Comparison of ENCODE assay signal across 7 cellular contexts in the genomic region with DNA sequence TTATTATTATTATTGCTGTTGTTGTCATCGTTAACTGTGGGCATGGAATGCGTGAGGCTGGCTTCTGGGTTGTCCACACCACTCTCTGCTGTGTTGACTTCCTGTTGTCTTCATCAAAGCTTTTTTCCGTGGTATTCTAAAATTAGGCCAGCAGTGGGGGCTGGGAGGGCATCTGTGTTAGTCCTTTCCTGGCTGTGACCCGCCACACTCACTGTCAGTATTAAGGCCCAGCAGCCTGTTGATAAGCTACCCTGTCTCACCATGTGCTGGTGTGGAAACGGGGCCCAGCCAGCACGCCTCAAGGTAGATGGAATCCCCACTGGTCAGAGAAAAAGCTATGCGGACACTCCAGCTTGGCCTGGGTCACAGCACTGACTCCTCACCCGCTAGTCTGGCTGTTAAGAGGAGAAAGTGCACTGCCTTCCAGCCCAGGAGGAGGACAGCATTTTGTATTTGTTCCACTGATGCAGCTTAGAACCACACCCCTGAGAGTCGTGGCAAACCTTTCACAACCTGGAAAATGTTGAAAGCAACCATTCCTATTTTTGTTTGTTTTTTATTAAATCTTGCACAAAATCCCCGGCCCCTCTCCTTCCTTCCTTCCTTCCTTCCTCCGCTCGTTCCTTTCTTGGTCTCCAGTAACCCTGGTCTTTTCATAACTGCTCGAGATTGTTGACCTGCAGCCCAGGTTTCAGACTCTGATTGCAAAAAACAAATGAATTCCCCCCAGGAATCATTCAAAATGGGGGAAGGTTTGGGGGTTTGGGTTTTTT. TPM values are rescaled to one million over a fixed set of nuclear protein-coding genes. Genes with fewer than 3 reads are reported as not detected.
DNase-seq lines count a peak whose midpoint lies in the region; ATAC-seq, FAIRE-seq and TF ChIP-seq lines count a peak whose summit lies in the region.
"Not testable (repeated sequence)": the region's sequence is repeated elsewhere in the genome, so short reads cannot be mapped to it uniquely, and the experiment has no call there.

No MANE protein-coding gene starts in this region.

- not testable (repeated sequence) for H3K4me2 ChIP-seq in OCI-LY7 (ENCODE audit: low read length); HepG2 (ENCODE audit: low read depth, low read length)

- H3K9me3 ChIP-seq in OCI-LY7 (ENCODE audit: low read length); endodermal cell (ENCODE audit: control insufficient read depth, low read length); HepG2 (ENCODE audit: low read length); psoas muscle: not testable (repeated sequence)

- not testable (repeated sequence) for H3K79me2 ChIP-seq in OCI-LY7 (ENCODE audit: insufficient read depth, low read depth, low read length); HepG2 (ENCODE audit: insufficient read depth, low read length)

- 85 to 91% methylated on average over 5 to 11 of the region's 13 CpGs for WGBS in endodermal cell (ENCODE audit: insufficient coverage in 1 of 2, insufficient read length in 1 of 2), 2 experiments
- WGBS in HepG2 (ENCODE audit: low lambda C conversion rate): 94% methylated on average over 13 of the region's 13 CpGs
- 51 to 58% (median 56%) methylated on average over 13 of the region's 13 CpGs for WGBS in psoas muscle, 3 donors

- H3K9me3 Mint-ChIP-seq in activated naive CD4-positive, alpha-beta T cell treated with anti-CD3 and anti-CD28 coated beads, Interleukin-2, amount 10 ng/mL, durations not matched to agents 7 days and 5 days; endodermal cell: not testable (repeated sequence)

- CTCF ChIA-PET in OCI-LY7 (lab: Charles Lee; ENCODE audit: unreplicated experiment); activated naive CD4-positive, alpha-beta T cell treated with anti-CD3 and anti-CD28 coated beads, Interleukin-2, amount 10 ng/mL, durations not matched to agents 7 days and 5 days (lab: Charles Lee); HepG2 (lab: Yijun Ruan, JAX; ENCODE audit: low intra/inter-chr PET ratio, low total read pairs): not testable (repeated sequence)

- not testable (repeated sequence) for TF ChIP-seq EP300 in HepG2 (IDR thresholded peaks at IDR 0.05; ENCODE audit: low read depth in 2 of 2, low read length in 2 of 2); HepG2 (CRISPR knock-in tag; IDR thresholded peaks at IDR 0.05; ENCODE audit: borderline replicate concordance)

- H4K20me1 ChIP-seq in OCI-LY7 (ENCODE audit: insufficient read depth, low read length); HepG2 (ENCODE audit: insufficient read depth, low read length): not testable (repeated sequence)

- H3K4me3 Mint-ChIP-seq in activated naive CD4-positive, alpha-beta T cell treated with anti-CD3 and anti-CD28 coated beads, Interleukin-2, amount 10 ng/mL, durations not matched to agents 7 days and 5 days: peak overlapping the region; percentile 52
- not testable (repeated sequence) for H3K4me3 Mint-ChIP-seq in endodermal cell

- not testable (repeated sequence) for ATAC-seq in HepG2
- ATAC-seq in psoas muscle: peak in 3 of 4 donors; percentile 29 to 43 (median 38)

- not testable (repeated sequence) for TF ChIP-seq RAD21 in HepG2 (CRISPR knock-in tag; IDR thresholded peaks at IDR 0.05)

- H3K9me2 ChIP-seq in OCI-LY7 (ENCODE audit: insufficient read depth, low read length): not testable (repeated sequence)

- H3K36me3 ChIP-seq in OCI-LY7 (ENCODE audit: insufficient read depth, low read length) (peaks cover 17% of the 10 kb centered on the region; the same call in 1 of the 2 replicates), endodermal cell (ENCODE audit: control insufficient read depth, insufficient read depth, low read length) (peaks cover 41% of the 10 kb centered on the region), HepG2 (replicated peaks in 1 of 2; ENCODE audit: control insufficient read depth in 1 of 2, insufficient read depth in 2 of 2, low read length in 2 of 2) (peaks cover 9 to 26% of the 10 kb centered on the region in 2 experiments; a peak in 4 of 5 replicates), psoas muscle (ENCODE audit: insufficient read depth in 1 of 2, low read depth in 1 of 2) (peaks cover 14 to 92% of the 10 kb centered on the region in 2 donors)

- peaks cover 71% of the 10 kb centered on the region for H3K36me3 Mint-ChIP-seq in activated naive CD4-positive, alpha-beta T cell treated with anti-CD3 and anti-CD28 coated beads, Interleukin-2, amount 10 ng/mL, durations not matched to agents 7 days and 5 days
- H3K36me3 Mint-ChIP-seq in endodermal cell (ENCODE audit: low read depth): peaks cover 44% of the 10 kb centered on the region

- TSS peak; percentile 59 for BruUV-seq in OCI-LY7 (replicated peaks; lab: Mats Ljungman, UMichigan)
- TSS peak; percentile 9 for BruUV-seq in HepG2 (replicated peaks; lab: Mats Ljungman, UMichigan)

- not testable (repeated sequence) for H3K4me3 ChIP-seq in OCI-LY7 (ENCODE audit: low read depth, low read length, poor library complexity, severe bottlenecking); HepG2 (replicated peaks in 1 of 3; ENCODE audit: insufficient read depth in 1 of 3, low read depth in 2 of 3, low read length in 3 of 3); psoas muscle
- H3K4me3 ChIP-seq in endodermal cell (ENCODE audit: low read length): peak overlapping the region; percentile 34

- H3K27ac ChIP-seq in OCI-LY7 (ENCODE audit: low read depth, low read length, poor library complexity, severe bottlenecking); endodermal cell (ENCODE audit: low read depth, low read length); HepG2 (ENCODE audit: extremely low read length, insufficient read depth, low read length): not testable (repeated sequence)
- peak overlapping the region; percentile 36 for H3K27ac ChIP-seq in psoas muscle

- not testable (repeated sequence) for TF ChIP-seq CTCF in OCI-LY7 (conservative IDR thresholded peaks at IDR 0.05; ENCODE audit: low read length); endodermal cell (conservative IDR thresholded peaks at IDR 0.05); HepG2 (CRISPR knock-in tag; IDR thresholded peaks at IDR 0.05); psoas muscle (IDR thresholded peaks at IDR 0.05)

- H3K4me1 ChIP-seq in OCI-LY7 (ENCODE audit: insufficient read depth, low read length, poor library complexity, severe bottlenecking) (peaks cover 19% of the 10 kb centered on the region), endodermal cell (ENCODE audit: control insufficient read depth, insufficient read depth, low read length) (peaks cover 18% of the 10 kb centered on the region), HepG2 (ENCODE audit: insufficient read depth, low read length) (peaks cover 21% of the 10 kb centered on the region)
- not testable (repeated sequence) for H3K4me1 ChIP-seq in psoas muscle

- H2AFZ ChIP-seq in OCI-LY7 (ENCODE audit: low read length); HepG2 (ENCODE audit: low read length): not testable (repeated sequence)

- not testable (repeated sequence) for DNase-seq in GM18507 (ENCODE audit: extremely low spot score, insufficient read length, low read depth); OCI-LY7 (ENCODE audit: low spot score); endodermal cell; HepG2 (ENCODE audit: low spot score); psoas muscle
- peak; percentile 19 for DNase-seq in activated CD4-positive, alpha-beta T cell treated with anti-CD3 and anti-CD28 coated beads, Interleukin-2, amount 50 U/mL, for 1 hour
- peak; percentile 55 for DNase-seq in activated naive CD4-positive, alpha-beta T cell treated with anti-CD3 and anti-CD28 coated beads, Interleukin-2, amount 10 ng/mL, durations not matched to agents 7 days and 5 days

- peak overlapping the region; percentile 97 for H3K27ac Mint-ChIP-seq in activated naive CD4-positive, alpha-beta T cell treated with anti-CD3 and anti-CD28 coated beads, Interleukin-2, amount 10 ng/mL, durations not matched to agents 7 days and 5 days
- not testable (repeated sequence) for H3K27ac Mint-ChIP-seq in endodermal cell

- H3K4me1 Mint-ChIP-seq in activated naive CD4-positive, alpha-beta T cell treated with anti-CD3 and anti-CD28 coated beads, Interleukin-2, amount 10 ng/mL, durations not matched to agents 7 days and 5 days: peaks cover 79% of the 10 kb centered on the region
- H3K4me1 Mint-ChIP-seq in endodermal cell: peaks cover 30% of the 10 kb centered on the region

- intact Hi-C loops in OCI-LY7 (cut with micrococcal nuclease; ENCODE audit: unreplicated experiment); HepG2 (cut with micrococcal nuclease; ENCODE audit: unreplicated experiment): not testable (repeated sequence)
- intact Hi-C loops in psoas muscle (cut with DNase I): loop anchor here in 1 of 2 donors (5.0 to 10.0 kb wide), 2 partner anchors 33 to 180 kb away; no protein-coding TSS in a partner anchor

- H3K27me3 ChIP-seq in endodermal cell (ENCODE audit: control insufficient read depth, insufficient read depth, low read length, poor library complexity, severe bottlenecking); HepG2 (ENCODE audit: control insufficient read depth in 1 of 2, insufficient read depth in 2 of 2, low read length in 2 of 2); psoas muscle (ENCODE audit: insufficient read depth in 3 of 3, low read length in 2 of 3): not testable (repeated sequence)

- not testable (repeated sequence) for TF ChIP-seq POLR2A in HepG2 (IDR thresholded peaks at IDR 0.05; ENCODE audit: insufficient read depth in 1 of 2, low read depth in 2 of 2, low read length in 2 of 2)

- FAIRE-seq in GM18507 (lab: Jason Lieb, UNC): peak; percentile 33
- FAIRE-seq in HepG2 (lab: Jason Lieb, UNC): not testable (repeated sequence)

- not testable (repeated sequence) for H3K27me3 Mint-ChIP-seq in activated naive CD4-positive, alpha-beta T cell treated with anti-CD3 and anti-CD28 coated beads, Interleukin-2, amount 10 ng/mL, durations not matched to agents 7 days and 5 days; endodermal cell (ENCODE audit: insufficient read depth)

- in situ Hi-C loops in HepG2 (cut with HindIII; ENCODE audit: extremely low pct_ligation_motif_present, low pct_unique_long_range_greater_than_20kb): not testable (repeated sequence)

- not testable (repeated sequence) for H3K9ac ChIP-seq in endodermal cell (ENCODE audit: extremely low read depth, low read length, poor library complexity, severe bottlenecking); HepG2 (ENCODE audit: insufficient read depth, low read depth, low read length)

- POLR2A ChIA-PET in OCI-LY7 (lab: Charles Lee); HepG2 (lab: Yijun Ruan, JAX): not testable (repeated sequence)

RNA-seq across cellular contexts. Expression of a gene that starts 21.0 kb away (rescaled TPM):
- total RNA-seq in OCI-LY7 (2014; rRNA removed; shearing (Covaris generic)): not detected in 2 replicates
- total RNA-seq in OCI-LY7 (2022) (not detected in 2 replicates), endodermal cell (1 to 10 TPM in 1 of 2 donors, under 1 TPM in 1; 0.42 to 1.5 TPM), HepG2 (2016; rRNA removed; fragmentation: Illumina TruSeq; extraction: Trizol) (6.4 and 11.4 TPM in 2 replicates), psoas muscle (1 to 10 TPM in 3 of 4 donors, under 1 TPM in 1; 0.84 to 5.4 (median 2.7) TPM)
- polyA plus RNA-seq in endodermal cell (2013, experiment 1 of 2): 1.6 TPM
- 1.5 TPM for polyA plus RNA-seq in endodermal cell (2013, experiment 2 of 2)
- 3.0 and 3.5 TPM in 2 replicates for total RNA-seq in HepG2 (2016; cell fraction: cytosol; rRNA removed; fragmentation: Illumina TruSeq; extraction: Trizol; ENCODE audit: low read depth)
- total RNA-seq in HepG2 (2016; cell fraction: insoluble cytoplasmic fraction; rRNA removed; fragmentation: Illumina TruSeq; extraction: Trizol): 5.8 and 11.8 TPM in 2 replicates
- 9.3 and 9.7 TPM in 2 replicates for total RNA-seq in HepG2 (2016; cell fraction: membrane; rRNA removed; fragmentation: Illumina TruSeq; extraction: Trizol)
- 10.6 and 11.8 TPM in 2 replicates for total RNA-seq in HepG2 (2016; cell fraction: nucleus; rRNA removed; fragmentation: Illumina TruSeq; extraction: Trizol)
- polyA plus RNA-seq in HepG2 (2011; rRNA removed) (4.8 and 5.2 TPM in 2 replicates), psoas muscle (1 to 10 TPM; 1.3 to 2.5 (median 2.5) TPM)
- 4.0 and 4.1 TPM in 2 replicates for polyA plus RNA-seq in HepG2 (2011; cell fraction: cytosol; rRNA removed)
- 3.9 and 4.4 TPM in 2 replicates for polyA plus RNA-seq in HepG2 (2011; cell fraction: nucleus; rRNA removed)
- polyA plus RNA-seq in HepG2 (2012): 4.5 and 5.6 TPM in 2 replicates
- 1.8 and 2.0 TPM in 2 replicates for polyA plus RNA-seq in HepG2 (2016; cell fraction: cytosol; fragmentation: Illumina TruSeq; extraction: Trizol; ENCODE audit: low read depth)
- 5.1 and 5.4 TPM in 2 replicates for polyA plus RNA-seq in HepG2 (2016; cell fraction: insoluble cytoplasmic fraction; fragmentation: Illumina TruSeq; extraction: Trizol; ENCODE audit: low read depth)
- 3.9 and 4.0 TPM in 2 replicates for polyA plus RNA-seq in HepG2 (2016; cell fraction: membrane; fragmentation: Illumina TruSeq; extraction: Trizol; ENCODE audit: low read depth)
- 17.5 and 18.2 TPM in 2 replicates for polyA plus RNA-seq in HepG2 (2016; cell fraction: nucleus; fragmentation: Illumina TruSeq; extraction: Trizol; ENCODE audit: insufficient read depth, low read depth)
- 7.8 TPM in 2 replicates for polyA minus RNA-seq in HepG2 (2011; rRNA and poly(A)+ RNA removed; ENCODE audit: low replicate concordance)
- 3.1 and 3.6 TPM in 2 replicates for polyA minus RNA-seq in HepG2 (2011; cell fraction: cytosol; rRNA and poly(A)+ RNA removed)
- 4.5 and 6.3 TPM in 2 replicates for polyA minus RNA-seq in HepG2 (2011; cell fraction: nucleus; rRNA and poly(A)+ RNA removed)

RNA-seq across cellular contexts. Expression of a gene that starts 51.8 kb away (rescaled TPM):
- total RNA-seq in OCI-LY7 (2014; rRNA removed; shearing (Covaris generic)): 12.9 and 20.9 TPM in 2 replicates
- total RNA-seq in OCI-LY7 (2022) (18.1 and 20.5 TPM in 2 replicates), endodermal cell (10 to 100 TPM; 41.8 to 47.2 TPM), HepG2 (2016; rRNA removed; fragmentation: Illumina TruSeq; extraction: Trizol) (21.8 and 24.9 TPM in 2 replicates), psoas muscle (10 to 100 TPM; 38.7 to 79.4 (median 52.6) TPM)
- polyA plus RNA-seq in endodermal cell (2013, experiment 1 of 2): 22.6 TPM
- polyA plus RNA-seq in endodermal cell (2013, experiment 2 of 2): 19.6 TPM
- 6.3 and 6.9 TPM in 2 replicates for total RNA-seq in HepG2 (2016; cell fraction: cytosol; rRNA removed; fragmentation: Illumina TruSeq; extraction: Trizol; ENCODE audit: low read depth)
- 21.4 and 25.3 TPM in 2 replicates for total RNA-seq in HepG2 (2016; cell fraction: insoluble cytoplasmic fraction; rRNA removed; fragmentation: Illumina TruSeq; extraction: Trizol)
- total RNA-seq in HepG2 (2016; cell fraction: membrane; rRNA removed; fragmentation: Illumina TruSeq; extraction: Trizol): 12.0 and 12.3 TPM in 2 replicates
- total RNA-seq in HepG2 (2016; cell fraction: nucleus; rRNA removed; fragmentation: Illumina TruSeq; extraction: Trizol): 19.9 and 26.2 TPM in 2 replicates
- polyA plus RNA-seq in HepG2 (2011; rRNA removed) (16.6 and 20.2 TPM in 2 replicates), psoas muscle (100 to 1,000 TPM in 1 of 3 donors, 10 to 100 TPM in 2; 42.0 to 106 (median 86.8) TPM)
- 9.1 and 11.6 TPM in 2 replicates for polyA plus RNA-seq in HepG2 (2011; cell fraction: cytosol; rRNA removed)
- polyA plus RNA-seq in HepG2 (2011; cell fraction: nucleus; rRNA removed): 35.9 and 37.1 TPM in 2 replicates
- 13.4 and 13.9 TPM in 2 replicates for polyA plus RNA-seq in HepG2 (2012)
- polyA plus RNA-seq in HepG2 (2016; cell fraction: cytosol; fragmentation: Illumina TruSeq; extraction: Trizol; ENCODE audit: low read depth): 1.3 and 1.9 TPM in 2 replicates
- polyA plus RNA-seq in HepG2 (2016; cell fraction: insoluble cytoplasmic fraction; fragmentation: Illumina TruSeq; extraction: Trizol; ENCODE audit: low read depth): 12.1 and 14.3 TPM in 2 replicates
- 3.4 TPM in 2 replicates for polyA plus RNA-seq in HepG2 (2016; cell fraction: membrane; fragmentation: Illumina TruSeq; extraction: Trizol; ENCODE audit: low read depth)
- 41.6 and 44.8 TPM in 2 replicates for polyA plus RNA-seq in HepG2 (2016; cell fraction: nucleus; fragmentation: Illumina TruSeq; extraction: Trizol; ENCODE audit: insufficient read depth, low read depth)
- polyA minus RNA-seq in HepG2 (2011; rRNA and poly(A)+ RNA removed; ENCODE audit: low replicate concordance): 28.0 and 42.8 TPM in 2 replicates
- polyA minus RNA-seq in HepG2 (2011; cell fraction: cytosol; rRNA and poly(A)+ RNA removed): 9.6 and 9.9 TPM in 2 replicates
- 25.4 and 26.4 TPM in 2 replicates for polyA minus RNA-seq in HepG2 (2011; cell fraction: nucleus; rRNA and poly(A)+ RNA removed)
